ENCODE assay signal across 1 cellular context in genomic region chr11:133945087-133945974, GRCh38.
TF ChIP-seq lines count a peak whose summit lies in the region.

No MANE protein-coding gene starts in this region.

TF ChIP-seq in HepG2, 621 proteins besides CTCF, POLR2A, EP300 and RAD21:
- TF ChIP-seq, protein P1, sequence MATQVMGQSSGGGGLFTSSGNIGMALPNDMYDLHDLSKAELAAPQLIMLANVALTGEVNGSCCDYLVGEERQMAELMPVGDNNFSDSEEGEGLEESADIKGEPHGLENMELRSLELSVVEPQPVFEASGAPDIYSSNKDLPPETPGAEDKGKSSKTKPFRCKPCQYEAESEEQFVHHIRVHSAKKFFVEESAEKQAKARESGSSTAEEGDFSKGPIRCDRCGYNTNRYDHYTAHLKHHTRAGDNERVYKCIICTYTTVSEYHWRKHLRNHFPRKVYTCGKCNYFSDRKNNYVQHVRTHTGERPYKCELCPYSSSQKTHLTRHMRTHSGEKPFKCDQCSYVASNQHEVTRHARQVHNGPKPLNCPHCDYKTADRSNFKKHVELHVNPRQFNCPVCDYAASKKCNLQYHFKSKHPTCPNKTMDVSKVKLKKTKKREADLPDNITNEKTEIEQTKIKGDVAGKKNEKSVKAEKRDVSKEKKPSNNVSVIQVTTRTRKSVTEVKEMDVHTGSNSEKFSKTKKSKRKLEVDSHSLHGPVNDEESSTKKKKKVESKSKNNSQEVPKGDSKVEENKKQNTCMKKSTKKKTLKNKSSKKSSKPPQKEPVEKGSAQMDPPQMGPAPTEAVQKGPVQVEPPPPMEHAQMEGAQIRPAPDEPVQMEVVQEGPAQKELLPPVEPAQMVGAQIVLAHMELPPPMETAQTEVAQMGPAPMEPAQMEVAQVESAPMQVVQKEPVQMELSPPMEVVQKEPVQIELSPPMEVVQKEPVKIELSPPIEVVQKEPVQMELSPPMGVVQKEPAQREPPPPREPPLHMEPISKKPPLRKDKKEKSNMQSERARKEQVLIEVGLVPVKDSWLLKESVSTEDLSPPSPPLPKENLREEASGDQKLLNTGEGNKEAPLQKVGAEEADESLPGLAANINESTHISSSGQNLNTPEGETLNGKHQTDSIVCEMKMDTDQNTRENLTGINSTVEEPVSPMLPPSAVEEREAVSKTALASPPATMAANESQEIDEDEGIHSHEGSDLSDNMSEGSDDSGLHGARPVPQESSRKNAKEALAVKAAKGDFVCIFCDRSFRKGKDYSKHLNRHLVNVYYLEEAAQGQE (IDR thresholded peaks at IDR 0.05; ENCODE audit: borderline replicate concordance in 1 of 2, low read depth in 1 of 2, low read length in 2 of 2) = no peak
- TF ChIP-seq CHCHD3 (CRISPR knock-in tag; IDR thresholded peaks at IDR 0.05) (no peak), CSRNP1 (CRISPR knock-in tag; IDR thresholded peaks at IDR 0.05) (no peak), ZFX (CRISPR knock-in tag; IDR thresholded peaks at IDR 0.05; ENCODE audit: low read depth) (no peak), SETDB1 (CRISPR knock-in tag; IDR thresholded peaks at IDR 0.05; ENCODE audit: borderline replicate concordance) (no peak), ARNT (IDR thresholded peaks at IDR 0.05) (no peak), TGIF2 (CRISPR knock-in tag; IDR thresholded peaks at IDR 0.05) (no peak), ZNF546 (CRISPR knock-in tag; conservative IDR thresholded peaks at IDR 0.05) (no peak), ZNF234 (CRISPR knock-in tag; conservative IDR thresholded peaks at IDR 0.05) (no peak), TEF (CRISPR knock-in tag; IDR thresholded peaks at IDR 0.05) (no peak), ZNF382 (CRISPR knock-in tag; IDR thresholded peaks at IDR 0.05; ENCODE audit: borderline replicate concordance) (no peak), CENPBD1 (CRISPR knock-in tag; IDR thresholded peaks at IDR 0.05; ENCODE audit: borderline replicate concordance, low read depth) (no peak), SALL1 (CRISPR knock-in tag; IDR thresholded peaks at IDR 0.05) (no peak), HOMEZ (CRISPR knock-in tag; IDR thresholded peaks at IDR 0.05; ENCODE audit: low read depth) (no peak), HDAC2 (CRISPR knock-in tag; IDR thresholded peaks at IDR 0.05) (no peak), ZNF205 (CRISPR knock-in tag; IDR thresholded peaks at IDR 0.05) (no peak), TP53 (CRISPR knock-in tag; conservative IDR thresholded peaks at IDR 0.05) (no peak)
- TF ChIP-seq, protein P2, sequence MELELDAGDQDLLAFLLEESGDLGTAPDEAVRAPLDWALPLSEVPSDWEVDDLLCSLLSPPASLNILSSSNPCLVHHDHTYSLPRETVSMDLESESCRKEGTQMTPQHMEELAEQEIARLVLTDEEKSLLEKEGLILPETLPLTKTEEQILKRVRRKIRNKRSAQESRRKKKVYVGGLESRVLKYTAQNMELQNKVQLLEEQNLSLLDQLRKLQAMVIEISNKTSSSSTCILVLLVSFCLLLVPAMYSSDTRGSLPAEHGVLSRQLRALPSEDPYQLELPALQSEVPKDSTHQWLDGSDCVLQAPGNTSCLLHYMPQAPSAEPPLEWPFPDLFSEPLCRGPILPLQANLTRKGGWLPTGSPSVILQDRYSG (CRISPR knock-in tag; IDR thresholded peaks at IDR 0.05) = no peak
- TF ChIP-seq, protein P3, sequence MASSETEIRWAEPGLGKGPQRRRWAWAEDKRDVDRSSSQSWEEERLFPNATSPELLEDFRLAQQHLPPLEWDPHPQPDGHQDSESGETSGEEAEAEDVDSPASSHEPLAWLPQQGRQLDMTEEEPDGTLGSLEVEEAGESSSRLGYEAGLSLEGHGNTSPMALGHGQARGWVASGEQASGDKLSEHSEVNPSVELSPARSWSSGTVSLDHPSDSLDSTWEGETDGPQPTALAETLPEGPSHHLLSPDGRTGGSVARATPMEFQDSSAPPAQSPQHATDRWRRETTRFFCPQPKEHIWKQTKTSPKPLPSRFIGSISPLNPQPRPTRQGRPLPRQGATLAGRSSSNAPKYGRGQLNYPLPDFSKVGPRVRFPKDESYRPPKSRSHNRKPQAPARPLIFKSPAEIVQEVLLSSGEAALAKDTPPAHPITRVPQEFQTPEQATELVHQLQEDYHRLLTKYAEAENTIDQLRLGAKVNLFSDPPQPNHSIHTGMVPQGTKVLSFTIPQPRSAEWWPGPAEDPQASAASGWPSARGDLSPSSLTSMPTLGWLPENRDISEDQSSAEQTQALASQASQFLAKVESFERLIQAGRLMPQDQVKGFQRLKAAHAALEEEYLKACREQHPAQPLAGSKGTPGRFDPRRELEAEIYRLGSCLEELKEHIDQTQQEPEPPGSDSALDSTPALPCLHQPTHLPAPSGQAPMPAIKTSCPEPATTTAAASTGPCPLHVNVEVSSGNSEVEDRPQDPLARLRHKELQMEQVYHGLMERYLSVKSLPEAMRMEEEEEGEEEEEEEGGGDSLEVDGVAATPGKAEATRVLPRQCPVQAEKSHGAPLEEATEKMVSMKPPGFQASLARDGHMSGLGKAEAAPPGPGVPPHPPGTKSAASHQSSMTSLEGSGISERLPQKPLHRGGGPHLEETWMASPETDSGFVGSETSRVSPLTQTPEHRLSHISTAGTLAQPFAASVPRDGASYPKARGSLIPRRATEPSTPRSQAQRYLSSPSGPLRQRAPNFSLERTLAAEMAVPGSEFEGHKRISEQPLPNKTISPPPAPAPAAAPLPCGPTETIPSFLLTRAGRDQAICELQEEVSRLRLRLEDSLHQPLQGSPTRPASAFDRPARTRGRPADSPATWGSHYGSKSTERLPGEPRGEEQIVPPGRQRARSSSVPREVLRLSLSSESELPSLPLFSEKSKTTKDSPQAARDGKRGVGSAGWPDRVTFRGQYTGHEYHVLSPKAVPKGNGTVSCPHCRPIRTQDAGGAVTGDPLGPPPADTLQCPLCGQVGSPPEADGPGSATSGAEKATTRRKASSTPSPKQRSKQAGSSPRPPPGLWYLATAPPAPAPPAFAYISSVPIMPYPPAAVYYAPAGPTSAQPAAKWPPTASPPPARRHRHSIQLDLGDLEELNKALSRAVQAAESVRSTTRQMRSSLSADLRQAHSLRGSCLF (CRISPR knock-in tag; IDR thresholded peaks at IDR 0.05; ENCODE audit: borderline replicate concordance) = no peak
